Comparison of ENCODE assay signal across 8 cellular contexts in genomic region chr13:114065926-114066774, GRCh38.
DNase-seq lines count a peak whose midpoint lies in the region; ATAC-seq and TF ChIP-seq lines count a peak whose summit lies in the region.

No MANE protein-coding gene starts in this region.

- BruUV-seq in mammary epithelial cell (replicated peaks; lab: Mats Ljungman, UMichigan), result no TSS peak

- H4K20me1 ChIP-seq in DND-41 (ENCODE audit: insufficient read depth, low read length), result peaks cover 62% of the 10 kb centered on the region
- H4K20me1 ChIP-seq in mammary epithelial cell (ENCODE audit: insufficient read depth, low read length), result no peaks in the 10 kb centered on the region

- peak; percentile 48 for TF ChIP-seq POLR2A in NB4 (IDR thresholded peaks at IDR 0.05; ENCODE audit: extremely low read depth, insufficient read length)

- peaks cover 65% of the 10 kb centered on the region for H3K79me2 ChIP-seq in DND-41 (ENCODE audit: insufficient read depth, low read length)
- peaks cover 6% of the 10 kb centered on the region for H3K79me2 ChIP-seq in mammary epithelial cell (ENCODE audit: insufficient read depth, low read length)

- peaks cover 22% of the 10 kb centered on the region for H3K4me1 ChIP-seq in DND-41 (ENCODE audit: insufficient read depth, low read length)
- peaks cover 37% of the 10 kb centered on the region for H3K4me1 ChIP-seq in mammary epithelial cell (ENCODE audit: insufficient read depth, low read length)
- peaks cover 68 to 73% of the 10 kb centered on the region in 2 experiments for H3K4me1 ChIP-seq in neutrophil (ENCODE audit: control insufficient read depth in 1 of 2, insufficient read depth in 1 of 2, low read depth in 1 of 2, low read length in 1 of 2)

- CTCF ChIA-PET in mammary epithelial cell (lab: Charles Lee; ENCODE audit: low non-redundant PET), result interaction anchor here (0.6 kb wide), 1 partner anchor 245 kb away, joined by 3 read pairs; no protein-coding TSS in a partner anchor

- DNase-seq in DND-41, result no peak
- no peak for DNase-seq in NB4 (ENCODE audit: low read depth)
- no peak for DNase-seq in mammary epithelial cell

- H3K9ac ChIP-seq in DND-41 (ENCODE audit: low read depth, low read length) (no peak overlapping the region), mammary epithelial cell (ENCODE audit: insufficient read depth, low read length) (no peak overlapping the region)

- H3K4me3 ChIP-seq in DND-41 (ENCODE audit: low read depth in 1 of 2, low read length in 2 of 2) (no peak overlapping the region), NB4 (ENCODE audit: low read depth, low read length) (peak overlapping the region; percentile 21), mammary epithelial cell (replicated peaks in 1 of 3; ENCODE audit: insufficient read depth in 1 of 3, low read depth in 2 of 3, low read length in 3 of 3) (no peak overlapping the region), neutrophil (ENCODE audit: low read depth in 1 of 2, low read length in 1 of 2) (peak overlapping the region; percentile 68 to 76)

- dilution Hi-C loops in mammary epithelial cell (cut with HindIII; ENCODE audit: low sequenced_read_pairs), result no loop called here

- H3K27ac ChIP-seq in DND-41 (ENCODE audit: low read length), result peak overlapping the region; percentile 41; the same call in 1 of the 2 replicates
- no peak overlapping the region for H3K27ac ChIP-seq in mammary epithelial cell (ENCODE audit: insufficient read depth, low read depth, low read length)
- peak overlapping the region; percentile 98 for H3K27ac ChIP-seq in neutrophil

- no peak for TF ChIP-seq CTCF in DND-41 (IDR thresholded peaks at IDR 0.05; ENCODE audit: borderline replicate concordance, extremely low read depth, low read length, poor library complexity, severe bottlenecking)
- TF ChIP-seq CTCF in NB4 (IDR thresholded peaks at IDR 0.05; ENCODE audit: low read depth, low read length), result no peak
- TF ChIP-seq CTCF in mammary epithelial cell (conservative IDR thresholded peaks at IDR 0.05 in 1 of 2, IDR thresholded peaks at IDR 0.05 in 1 of 2; ENCODE audit: extremely low read depth in 1 of 2, insufficient read depth in 1 of 2, low read depth in 1 of 2, low read length in 2 of 2), result no peak
- TF ChIP-seq CTCF in neutrophil (IDR thresholded peaks at IDR 0.05), result no peak

- WGBS in mammary epithelial cell (ENCODE audit: low coverage, missing lambda C conversion rate), result 91% methylated on average over 27 of the region's 35 CpGs

- peaks cover 16% of the 10 kb centered on the region; the same call in 1 of the 2 replicates for H3K36me3 ChIP-seq in DND-41 (ENCODE audit: insufficient read depth, low read length)
- no peaks in the 10 kb centered on the region for H3K36me3 ChIP-seq in mammary epithelial cell (ENCODE audit: insufficient read depth, low read length)
- H3K36me3 ChIP-seq in neutrophil, result no peaks in the 10 kb centered on the region

- H3K27me3 ChIP-seq in DND-41 (ENCODE audit: insufficient read depth, low read length, poor library complexity) (no peaks in the 10 kb centered on the region), mammary epithelial cell (ENCODE audit: insufficient read depth, low read length) (no peaks in the 10 kb centered on the region), neutrophil (no peaks in the 10 kb centered on the region)

- H2AFZ ChIP-seq in DND-41 (ENCODE audit: low read depth, low read length), result no peak overlapping the region
- H2AFZ ChIP-seq in mammary epithelial cell (ENCODE audit: low read depth, low read length), result no peak overlapping the region

- no peaks in the 10 kb centered on the region for H3K9me3 ChIP-seq in DND-41 (ENCODE audit: insufficient read depth, low read length, severe bottlenecking)
- H3K9me3 ChIP-seq in mammary epithelial cell (replicated peaks; ENCODE audit: insufficient read depth, low read length), result no peaks in the 10 kb centered on the region
- no peaks in the 10 kb centered on the region for H3K9me3 ChIP-seq in neutrophil

- H3K4me2 ChIP-seq in DND-41 (ENCODE audit: insufficient read depth, low read length) (no peak overlapping the region), mammary epithelial cell (ENCODE audit: insufficient read depth, low read depth, low read length) (peak overlapping the region; percentile 92)

- ATAC-seq in DND-41 (ENCODE audit: insufficient read depth, low read depth), result no peak
- no peak for ATAC-seq in HG03442 (IDR thresholded peaks at IDR 0.05; ENCODE audit: unreplicated experiment)
- no peak for ATAC-seq in HG03439 (IDR thresholded peaks at IDR 0.05; ENCODE audit: unreplicated experiment)
- ATAC-seq in HG03280 (IDR thresholded peaks at IDR 0.05; ENCODE audit: unreplicated experiment), result no peak
- ATAC-seq in HG03175 (IDR thresholded peaks at IDR 0.05; ENCODE audit: unreplicated experiment), result no peak

- in situ Hi-C loops in mammary epithelial cell (cut with MboI; ENCODE audit: low sequenced_read_pairs in 2 of 2), result no loop called here

- intact Hi-C loops in mammary epithelial cell (cut with micrococcal nuclease), result loop anchor here (1.0 to 2.0 kb wide), 2 partner anchors 65 to 115 kb away; no protein-coding TSS in a partner anchor

Comparison
In these comparisons a context has a peak if more than half of its experiments do, and no peak if none do; other contexts are left out.
1. H3K4me3 ChIP-seq: peak in NB4 (single experiment) and neutrophil (2 of 2); none in DND-41 (0 of 2) and mammary epithelial cell (0 of 3).